1 cellular context compared by ENCODE assay signal in genomic region chr16:56728946-56729345, GRCh38.
A peak's percentile ranks its signal among the peaks of the same experiment; 100 is the strongest.
TF ChIP-seq lines count a peak whose summit lies in the region.
"Not testable (repeated sequence)": the region's sequence is repeated elsewhere in the genome, so short reads cannot be mapped to it uniquely, and the experiment has no call there.

No MANE protein-coding gene starts in this region.

TF ChIP-seq in HepG2, 621 proteins besides CTCF, POLR2A, EP300 and RAD21:
- TF ChIP-seq ZNF350 (CRISPR knock-in tag; IDR thresholded peaks at IDR 0.05; ENCODE audit: borderline replicate concordance, low read depth) (0 out of 2 replicates have a peak, but pooled peaks have one; percentile 2), REXO4 (CRISPR knock-in tag; IDR thresholded peaks at IDR 0.05; ENCODE audit: borderline replicate concordance) (0 out of 2 replicates have a peak, but pooled peaks have one; percentile 28), ZSCAN5A (CRISPR knock-in tag; IDR thresholded peaks at IDR 0.05; ENCODE audit: borderline replicate concordance) (0 out of 2 replicates have a peak, but pooled peaks have one; percentile 50), LCORL (CRISPR knock-in tag; IDR thresholded peaks at IDR 0.05) (0 out of 2 replicates have a peak, but pooled peaks have one; percentile 21)
- not testable (repeated sequence) for TF ChIP-seq LCORL (IDR thresholded peaks at IDR 0.05)
